Comparison of ENCODE assay signal across 9 cellular contexts in genomic region chr6:132513821-132514545, GRCh38. TPM values are rescaled to one million over a fixed set of nuclear protein-coding genes. Genes with fewer than 3 reads are reported as not detected.
DNase-seq lines count a peak whose midpoint lies in the region; FAIRE-seq and TF ChIP-seq lines count a peak whose summit lies in the region.
"Had no signal": no experiment of that assay in that cellular context is flagged by ENCODE, and none has a peak within 500 bp of the region (broad histone marks: within the 10 kb centered on the region; RNA-seq: fewer than 3 reads in every experiment).

No MANE protein-coding gene starts in this region.

- intact Hi-C loops in CD4-positive, alpha-beta memory T cell (cut with micrococcal nuclease): loop anchor here (1.0 to 5.0 kb wide), 4 partner anchors 21 to 887 kb away; partner anchors contain the start of genes MED23 and RPS12
- intact Hi-C loops in dendritic cell treated with granulocyte-macrophage colony-stimulating factor and Interleukin-4, amounts not matched to agents 40 ng/mL and 50 ng/mL, for 4 days (cut with micrococcal nuclease): loop anchor here (1.0 kb wide), 1 partner anchor 300 kb away; the partner anchor contains the start of gene RPS12
- intact Hi-C loops in ovary (cut with DNase I): no loop called here

- no peak overlapping the region for H3K27ac ChIP-seq in CD4-positive, alpha-beta memory T cell (ENCODE audit: low read depth, low read length)
- H3K27ac ChIP-seq in ovary: peak overlapping the region in 1 of 2 donors; percentile 78

- POLR2A ChIA-PET in CD4-positive, alpha-beta memory T cell (lab: Charles Lee; ENCODE audit: partially characterized antibody): interaction anchor here (1.1 to 1.7 kb wide), 2 partner anchors 27 to 30 kb away, joined by 3 to 7 read pairs; no protein-coding TSS in a partner anchor

- TF ChIP-seq EP300 in ovary (IDR thresholded peaks at IDR 0.05): no peak

- peaks cover 23% of the 10 kb centered on the region for H3K4me1 ChIP-seq in CD4-positive, alpha-beta memory T cell (ENCODE audit: insufficient read depth, low read length)
- H3K4me1 ChIP-seq in ovary (ENCODE audit: insufficient read depth) (peaks cover 2% of the 10 kb centered on the region), BE2C (no peaks in the 10 kb centered on the region)

- WGBS in ovary, 3 donors: 39 to 43% (median 40%) methylated on average over 3 of the region's 3 CpGs

- TF ChIP-seq CTCF in ovary (IDR thresholded peaks at IDR 0.05) (no peak), BE2C (IDR thresholded peaks at IDR 0.05; ENCODE audit: low read depth, low read length) (no peak)

- H3K36me3 Mint-ChIP-seq in CD4-positive, alpha-beta memory T cell: peaks cover 0 to 1% of the 10 kb centered on the region in 2 donors
- peaks cover 24% of the 10 kb centered on the region for H3K36me3 Mint-ChIP-seq in dendritic cell treated with granulocyte-macrophage colony-stimulating factor and Interleukin-4, amounts not matched to agents 40 ng/mL and 50 ng/mL, for 4 days (ENCODE audit: low read depth)

- no peaks in the 10 kb centered on the region for H3K9me3 ChIP-seq in CD4-positive, alpha-beta memory T cell (ENCODE audit: control insufficient read depth in 1 of 2, low read length in 2 of 2)
- H3K9me3 ChIP-seq in ovary (no peaks in the 10 kb centered on the region), BE2C (no peaks in the 10 kb centered on the region)

- FAIRE-seq in frontal cortex (lab: Jason Lieb, UNC): no peak
- FAIRE-seq in H54 (lab: Jason Lieb, UNC): no peak

- DNase-seq in CD4-positive, alpha-beta memory T cell: no peak
- DNase-seq in NOMO-1 treated with dmso at 0.1 percent for 144 hours (lab: John Stamatoyannopoulos, UW; ENCODE audit: unreplicated experiment) (peak; percentile 11), ovary (no peak), frontal cortex (ENCODE audit: low spot score in 2 of 2) (no peak), BE2C (no peak), islet precursor cell (no peak), H54 (ENCODE audit: insufficient read length, low spot score) (no peak)

- CTCF ChIA-PET in CD4-positive, alpha-beta memory T cell (lab: Charles Lee; ENCODE audit: partially characterized antibody): interaction anchor here (1.2 to 1.7 kb wide), 4 partner anchors 14 to 299 kb away, joined by 3 to 10 read pairs (median 7); no protein-coding TSS in a partner anchor

- H3K4me3 ChIP-seq in CD4-positive, alpha-beta memory T cell (ENCODE audit: low read length in 2 of 2): no peak overlapping the region
- H3K4me3 ChIP-seq in ovary (peak overlapping the region; percentile 72), BE2C (ENCODE audit: low read depth, low read length) (no peak overlapping the region)

- peak overlapping the region in 2 of 7 donors; percentile 36 to 47 for H3K27ac Mint-ChIP-seq in CD4-positive, alpha-beta memory T cell
- peak overlapping the region; percentile 94 for H3K27ac Mint-ChIP-seq in dendritic cell treated with granulocyte-macrophage colony-stimulating factor and Interleukin-4, amounts not matched to agents 40 ng/mL and 50 ng/mL, for 4 days

- H3K4me3 Mint-ChIP-seq in CD4-positive, alpha-beta memory T cell: peak overlapping the region; percentile 98 to 99 (median 98)
- peak overlapping the region; percentile 94 for H3K4me3 Mint-ChIP-seq in dendritic cell treated with granulocyte-macrophage colony-stimulating factor and Interleukin-4, amounts not matched to agents 40 ng/mL and 50 ng/mL, for 4 days

- H3K27me3 ChIP-seq in CD4-positive, alpha-beta memory T cell (ENCODE audit: insufficient read depth, low read length): no peaks in the 10 kb centered on the region
- no peaks in the 10 kb centered on the region for H3K27me3 ChIP-seq in ovary
- H3K27me3 ChIP-seq in BE2C: peaks cover 47% of the 10 kb centered on the region

- H3K9me3 Mint-ChIP-seq in CD4-positive, alpha-beta memory T cell: no peaks in the 10 kb centered on the region
- no peaks in the 10 kb centered on the region for H3K9me3 Mint-ChIP-seq in dendritic cell treated with granulocyte-macrophage colony-stimulating factor and Interleukin-4, amounts not matched to agents 40 ng/mL and 50 ng/mL, for 4 days

- no peak for TF ChIP-seq POLR2A in ovary (IDR thresholded peaks at IDR 0.05)
- TF ChIP-seq POLR2A in H54 (IDR thresholded peaks at IDR 0.05; ENCODE audit: low read depth, low read length): no peak

- peaks cover 17 to 30% (median 24%) of the 10 kb centered on the region in 4 donors for H3K4me1 Mint-ChIP-seq in CD4-positive, alpha-beta memory T cell
- H3K4me1 Mint-ChIP-seq in dendritic cell treated with granulocyte-macrophage colony-stimulating factor and Interleukin-4, amounts not matched to agents 40 ng/mL and 50 ng/mL, for 4 days (ENCODE audit: low read depth): peaks cover 37% of the 10 kb centered on the region

- H3K27me3 Mint-ChIP-seq in CD4-positive, alpha-beta memory T cell: no peaks in the 10 kb centered on the region
- H3K27me3 Mint-ChIP-seq in dendritic cell treated with granulocyte-macrophage colony-stimulating factor and Interleukin-4, amounts not matched to agents 40 ng/mL and 50 ng/mL, for 4 days: peaks cover 2% of the 10 kb centered on the region

- H3K36me3 ChIP-seq in CD4-positive, alpha-beta memory T cell (ENCODE audit: insufficient read depth, low read length): no peaks in the 10 kb centered on the region
- no peaks in the 10 kb centered on the region for H3K36me3 ChIP-seq in ovary
- no peaks in the 10 kb centered on the region for H3K36me3 ChIP-seq in BE2C

RNA-seq across cellular contexts. Expression of gene STX7, which starts 1.1 kb away (rescaled TPM):
- 10 to 100 TPM; 22.7 TPM for total RNA-seq in CD4-positive, alpha-beta memory T cell
- 10 to 100 TPM in 1 of 2 donors, 1 to 10 TPM in 1; 8.2 to 14.9 TPM for polyA plus RNA-seq in CD4-positive, alpha-beta memory T cell
- total RNA-seq in ovary (10 to 100 TPM; 23.4 to 51.5 (median 44.0) TPM), frontal cortex (82.7 TPM)
- polyA plus RNA-seq in ovary: 10 to 100 TPM; 21.3 to 57.2 TPM
- 10.3 TPM for polyA plus RNA-seq in BE2C (2012; ENCODE audit: insufficient read depth, insufficient read length, low read depth)

RNA-seq across cellular contexts. Expression of gene TAAR9, which starts 24.1 kb away (rescaled TPM):
- not detected for total RNA-seq in CD4-positive, alpha-beta memory T cell
- polyA plus RNA-seq in CD4-positive, alpha-beta memory T cell: not detected
- total RNA-seq in ovary: not detected
- not detected for polyA plus RNA-seq in ovary
- total RNA-seq in frontal cortex: 0.41 TPM
- polyA plus RNA-seq in BE2C (2012; ENCODE audit: insufficient read depth, insufficient read length, low read depth): not detected
- polyA plus RNA-seq: thymus had no signal

RNA-seq across cellular contexts. Expression of gene TAAR8, which starts 38.5 kb away (rescaled TPM):
- total RNA-seq in CD4-positive, alpha-beta memory T cell: not detected
- not detected for polyA plus RNA-seq in CD4-positive, alpha-beta memory T cell
- total RNA-seq in ovary (not detected), frontal cortex (not detected)
- not detected for polyA plus RNA-seq in ovary
- not detected for polyA plus RNA-seq in BE2C (2012; ENCODE audit: insufficient read depth, insufficient read length, low read depth)
- polyA plus RNA-seq: thymus had no signal

RNA-seq across cellular contexts. Expression of gene TAAR6, which starts 56.1 kb away (rescaled TPM):
- not detected for total RNA-seq in CD4-positive, alpha-beta memory T cell
- polyA plus RNA-seq in CD4-positive, alpha-beta memory T cell: not detected
- total RNA-seq in ovary (not detected), frontal cortex (not detected)
- polyA plus RNA-seq in ovary: not detected
- polyA plus RNA-seq in BE2C (2012; ENCODE audit: insufficient read depth, insufficient read length, low read depth): not detected
- polyA plus RNA-seq: thymus had no signal

Comparison
In these comparisons a context has a peak if more than half of its experiments do, and no peak if none do; other contexts are left out.
1. intact Hi-C loops: an anchor here in CD4-positive, alpha-beta memory T cell (1.0 to 5.0 kb wide) and dendritic cell treated with granulocyte-macrophage colony-stimulating factor and Interleukin-4, amounts not matched to agents 40 ng/mL and 50 ng/mL, for 4 days (1.0 kb wide); none called in ovary.